ENCODE assay signal across 9 cellular contexts in the genomic region with DNA sequence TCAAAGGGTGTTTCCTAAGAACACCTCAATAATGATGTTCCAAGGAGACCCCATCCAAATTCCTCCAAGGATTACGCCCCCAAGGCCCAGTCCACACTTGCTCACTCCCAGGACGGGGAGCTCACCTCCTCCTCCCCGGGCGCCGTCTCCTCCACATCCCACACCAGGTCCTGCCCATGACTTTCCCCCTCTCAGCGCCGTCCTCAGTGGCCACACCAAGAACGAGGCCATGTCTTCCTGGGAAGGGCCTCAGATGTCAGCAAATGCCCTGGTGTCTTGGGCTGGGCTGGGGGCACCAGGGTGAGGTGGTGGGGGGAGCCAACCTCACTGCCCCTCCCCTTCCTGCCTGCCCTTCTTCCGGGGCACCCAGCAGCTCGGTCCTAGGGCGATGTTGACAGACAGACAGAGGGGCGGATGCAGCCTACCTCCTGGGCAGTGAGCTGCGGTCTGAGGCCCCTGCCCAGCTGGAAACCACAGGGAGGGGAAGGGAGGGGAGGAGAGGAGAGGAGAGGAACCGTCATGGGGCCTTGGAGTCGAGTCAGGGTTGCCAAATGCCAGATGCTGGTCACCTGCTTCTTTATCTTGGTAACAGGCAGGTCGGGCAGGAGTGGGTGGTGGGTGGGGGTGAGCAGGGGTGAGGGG. TPM values are rescaled to one million over a fixed set of nuclear protein-coding genes. Genes with fewer than 3 reads are reported as not detected.
DNase-seq lines count a peak whose midpoint lies in the region; ATAC-seq and FAIRE-seq lines count a peak whose summit lies in the region.
"Had no signal": no experiment of that assay in that cellular context is flagged by ENCODE, and none has a peak within 500 bp of the region (broad histone marks: within the 10 kb centered on the region; RNA-seq: fewer than 3 reads in every experiment).

TSS of gene C11orf21 (minus strand) at position 288 of the 642 bp plus-strand sequence. CDS start at position 178, 110 bp downstream.
TSS of gene TSPAN32 (plus strand) at position 383 of the 642 bp plus-strand sequence. CDS start at position 520, 137 bp downstream.

- no peaks in the 10 kb centered on the region for H3K9me3 Mint-ChIP-seq in activated naive CD8-positive, alpha-beta T cell (ENCODE audit: low read depth)
- H3K9me3 Mint-ChIP-seq in memory B cell = no peaks in the 10 kb centered on the region

- H3K4me1 Mint-ChIP-seq in activated naive CD8-positive, alpha-beta T cell (ENCODE audit: low read depth) = peaks cover 64% of the 10 kb centered on the region
- peaks cover 31% of the 10 kb centered on the region for H3K4me1 Mint-ChIP-seq in memory B cell

- WGBS in urinary bladder = 69% methylated on average over 16 of the region's 16 CpGs

- peak; percentile 28 for DNase-seq in RCC 7860 (ENCODE audit: low spot score)
- peak in 1 of 2 donors; percentile 34 for DNase-seq in memory B cell (ENCODE audit: low spot score in 2 of 2)
- no peak for DNase-seq in GM19238 (ENCODE audit: insufficient read length, low spot score)

- peak within 1 kb of the TSS; percentile 93 for H3K27ac Mint-ChIP-seq in activated naive CD8-positive, alpha-beta T cell
- H3K27ac Mint-ChIP-seq in memory B cell = peak within 1 kb of the TSS; percentile 90

- peak within 1 kb of the TSS; percentile 85 for H3K4me3 Mint-ChIP-seq in activated naive CD8-positive, alpha-beta T cell
- peak within 1 kb of the TSS; percentile 92 for H3K4me3 Mint-ChIP-seq in memory B cell

- ATAC-seq in GM19438 (IDR thresholded peaks at IDR 0.05; ENCODE audit: low read depth, unreplicated experiment) (peak; percentile 54), memory B cell (ENCODE audit: low read depth) (peak; percentile 54), GM18858 (IDR thresholded peaks at IDR 0.05; ENCODE audit: unreplicated experiment) (no peak), GM18502 (IDR thresholded peaks at IDR 0.05; ENCODE audit: poor library complexity, unreplicated experiment) (no peak)

- no peaks in the 10 kb centered on the region for H3K36me3 Mint-ChIP-seq in activated naive CD8-positive, alpha-beta T cell
- H3K36me3 Mint-ChIP-seq in memory B cell = peaks cover 6% of the 10 kb centered on the region

- no peak for FAIRE-seq in RCC 7860 (lab: Jason Lieb, UNC)

- no peak within 1 kb of the TSS for H3K27ac ChIP-seq in urinary bladder (ENCODE audit: low read depth)
- H3K27ac ChIP-seq: KMS-11 had no signal

- H3K27me3 Mint-ChIP-seq in activated naive CD8-positive, alpha-beta T cell = no peaks in the 10 kb centered on the region
- H3K27me3 Mint-ChIP-seq in memory B cell = no peaks in the 10 kb centered on the region

- H3K4me1 ChIP-seq in urinary bladder (ENCODE audit: insufficient read depth) = no peaks in the 10 kb centered on the region

- peak within 1 kb of the TSS; percentile 5 for H3K4me3 ChIP-seq in urinary bladder (ENCODE audit: low read depth, low read length)

- H3K36me3 ChIP-seq in urinary bladder (ENCODE audit: insufficient read depth) = no peaks in the 10 kb centered on the region

RNA-seq across cellular contexts. Expression of gene C11orf21, which starts in this region (rescaled TPM):
- 0.42 TPM for total RNA-seq in urinary bladder
- polyA plus RNA-seq in urinary bladder = 0.60 TPM

RNA-seq across cellular contexts. Expression of gene TSPAN32, which starts in this region (rescaled TPM):
- total RNA-seq in urinary bladder = 1.9 TPM
- 1.7 TPM for polyA plus RNA-seq in urinary bladder

Comparison
In these comparisons a context has a peak if more than half of its experiments do, and no peak if none do; other contexts are left out.
1. ATAC-seq: peak in GM19438 (single experiment) and memory B cell (single experiment); none in GM18858 (single experiment) and GM18502 (single experiment).